ENCODE assay signal across 18 cellular contexts in genomic region chr18:24114924-24115549, GRCh38. TPM values are rescaled to one million over a fixed set of nuclear protein-coding genes. Genes with fewer than 3 reads are reported as not detected.
A peak's percentile ranks its signal among the peaks of the same experiment; 100 is the strongest.
DNase-seq lines count a peak whose midpoint lies in the region; ATAC-seq and TF ChIP-seq lines count a peak whose summit lies in the region.
"Had no signal": no experiment of that assay in that cellular context is flagged by ENCODE, and none has a peak within 500 bp of the region (broad histone marks: within the 10 kb centered on the region; RNA-seq: fewer than 3 reads in every experiment).

No MANE protein-coding gene starts in this region.

- H3K36me3 ChIP-seq in psoas muscle (ENCODE audit: insufficient read depth in 1 of 2, low read depth in 1 of 2) = no peaks in the 10 kb centered on the region
- H3K36me3 ChIP-seq: prostate gland had no signal

- intact Hi-C loops in activated T-helper 1 cell treated with anti-CD3 and anti-CD28 coated beads, Interleukin-12 subunit alpha, Interleukin-12 subunit beta, Interleukin-2, Interleukin-4 antibody, amounts not matched to agents 30 ng/mL and 10 ng/mL and 1 ng/mL, durations not matched to agents 14 hours and 24 hours and 36 hours (cut with micrococcal nuclease) = loop anchor here (1.0 to 5.0 kb wide), 2 partner anchors 197 to 598 kb away; no protein-coding TSS in a partner anchor
- intact Hi-C loops in psoas muscle (cut with DNase I) = no loop called here

- H3K27ac ChIP-seq in psoas muscle = no peak overlapping the region
- H3K27ac ChIP-seq: C4-2B, coronary artery, prostate gland had no signal

- no peak overlapping the region for H3K4me3 Mint-ChIP-seq in activated T-cell treated with anti-CD3 and anti-CD28 coated beads, Interleukin-2, amount 50 U/mL, for 4 hours
- H3K4me3 Mint-ChIP-seq in activated T-helper 1 cell treated with anti-CD3 and anti-CD28 coated beads, Interleukin-12 subunit alpha, Interleukin-12 subunit beta, Interleukin-2, Interleukin-4 antibody, amounts not matched to agents 30 ng/mL and 10 ng/mL and 1 ng/mL, durations not matched to agents 14 hours and 24 hours and 36 hours = no peak overlapping the region
- H3K4me3 Mint-ChIP-seq in immature natural killer cell = peak overlapping the region in 4 of 5 donors; percentile 7 to 12 (median 9)
- no peak overlapping the region for H3K4me3 Mint-ChIP-seq in stimulated activated naive CD8-positive, alpha-beta T cell treated with anti-CD3 and anti-CD28 coated beads, Interleukin-15, Interleukin-2, amounts not matched to agents 100 ng/mL and 50 ng/mL, for 24 hours
- H3K4me3 Mint-ChIP-seq: T-helper 1 cell treated with Interleukin-12 subunit alpha and Interleukin-12 subunit beta and Interleukin-4 antibody, amounts not matched to agents 30 μg/mL and 1 μg/mL, for 36 hours had no signal

- H3K27me3 ChIP-seq in psoas muscle (ENCODE audit: insufficient read depth in 3 of 3, low read length in 2 of 3) = no peaks in the 10 kb centered on the region

- no peaks in the 10 kb centered on the region for H3K4me1 ChIP-seq in psoas muscle
- H3K4me1 ChIP-seq: prostate gland had no signal

- no peaks in the 10 kb centered on the region for H3K9me3 Mint-ChIP-seq in activated T-cell treated with anti-CD3 and anti-CD28 coated beads, Interleukin-2, amount 50 U/mL, for 4 hours
- no peaks in the 10 kb centered on the region for H3K9me3 Mint-ChIP-seq in activated T-helper 1 cell treated with anti-CD3 and anti-CD28 coated beads, Interleukin-12 subunit alpha, Interleukin-12 subunit beta, Interleukin-2, Interleukin-4 antibody, amounts not matched to agents 30 ng/mL and 10 ng/mL and 1 ng/mL, durations not matched to agents 14 hours and 24 hours and 36 hours
- no peaks in the 10 kb centered on the region for H3K9me3 Mint-ChIP-seq in immature natural killer cell
- H3K9me3 Mint-ChIP-seq in stimulated activated naive CD8-positive, alpha-beta T cell treated with anti-CD3 and anti-CD28 coated beads, Interleukin-15, Interleukin-2, amounts not matched to agents 100 ng/mL and 50 ng/mL, for 24 hours = no peaks in the 10 kb centered on the region
- H3K9me3 Mint-ChIP-seq: T-helper 1 cell treated with Interleukin-12 subunit alpha and Interleukin-12 subunit beta and Interleukin-4 antibody, amounts not matched to agents 30 μg/mL and 1 μg/mL, for 36 hours had no signal

- peak overlapping the region; percentile 26 for H3K27ac Mint-ChIP-seq in activated T-helper 1 cell treated with anti-CD3 and anti-CD28 coated beads, Interleukin-12 subunit alpha, Interleukin-12 subunit beta, Interleukin-2, Interleukin-4 antibody, amounts not matched to agents 30 ng/mL and 10 ng/mL and 1 ng/mL, durations not matched to agents 14 hours and 24 hours and 36 hours
- peak overlapping the region; percentile 9 to 82 (median 66) for H3K27ac Mint-ChIP-seq in immature natural killer cell
- H3K27ac Mint-ChIP-seq in stimulated activated naive CD8-positive, alpha-beta T cell treated with anti-CD3 and anti-CD28 coated beads, Interleukin-15, Interleukin-2, amounts not matched to agents 100 ng/mL and 50 ng/mL, for 24 hours = peak overlapping the region; percentile 63
- H3K27ac Mint-ChIP-seq: T-helper 1 cell treated with Interleukin-12 subunit alpha and Interleukin-12 subunit beta and Interleukin-4 antibody, amounts not matched to agents 30 μg/mL and 1 μg/mL, for 36 hours had no signal

- peak; percentile 46 to 50 for ATAC-seq in activated T-cell treated with anti-CD3 and anti-CD28 coated beads, Interleukin-2, amount 50 U/mL, for 4 hours
- ATAC-seq in HG02623 (IDR thresholded peaks at IDR 0.05; ENCODE audit: unreplicated experiment) = no peak
- ATAC-seq in HG02588 (IDR thresholded peaks at IDR 0.05; ENCODE audit: unreplicated experiment) = no peak
- ATAC-seq in psoas muscle = no peak
- ATAC-seq: PC-3 had no signal

- H3K9me3 ChIP-seq in psoas muscle = no peaks in the 10 kb centered on the region
- H3K9me3 ChIP-seq: prostate gland had no signal

- no peak overlapping the region for H3K4me3 ChIP-seq in psoas muscle
- H3K4me3 ChIP-seq: coronary artery, prostate gland had no signal

- TF ChIP-seq CTCF in psoas muscle (IDR thresholded peaks at IDR 0.05) = no peak

- H3K27me3 Mint-ChIP-seq in activated T-cell treated with anti-CD3 and anti-CD28 coated beads, Interleukin-2, amount 50 U/mL, for 4 hours (ENCODE audit: low read depth) = no peaks in the 10 kb centered on the region
- H3K27me3 Mint-ChIP-seq in activated T-helper 1 cell treated with anti-CD3 and anti-CD28 coated beads, Interleukin-12 subunit alpha, Interleukin-12 subunit beta, Interleukin-2, Interleukin-4 antibody, amounts not matched to agents 30 ng/mL and 10 ng/mL and 1 ng/mL, durations not matched to agents 14 hours and 24 hours and 36 hours (ENCODE audit: insufficient read depth) = no peaks in the 10 kb centered on the region
- peaks cover 0 to 2% (median 0%) of the 10 kb centered on the region in 3 donors for H3K27me3 Mint-ChIP-seq in immature natural killer cell (ENCODE audit: low read depth in 3 of 3)
- no peaks in the 10 kb centered on the region for H3K27me3 Mint-ChIP-seq in stimulated activated naive CD8-positive, alpha-beta T cell treated with anti-CD3 and anti-CD28 coated beads, Interleukin-15, Interleukin-2, amounts not matched to agents 100 ng/mL and 50 ng/mL, for 24 hours

- DNase-seq in activated T-cell treated with anti-CD3 and anti-CD28 coated beads, Interleukin-2, amount 50 U/mL, for 4 hours = no peak
- DNase-seq in activated T-cell treated with anti-CD3 and anti-CD28 coated beads, Interleukin-2, amount 50 U/mL, for 1 hour = no peak
- DNase-seq in activated T-helper 1 cell treated with anti-CD3 and anti-CD28 coated beads, Interleukin-12 subunit alpha, Interleukin-12 subunit beta, Interleukin-2, Interleukin-4 antibody, amounts not matched to agents 30 ng/mL and 10 ng/mL and 1 ng/mL, durations not matched to agents 14 hours and 24 hours and 36 hours (ENCODE audit: low spot score) = no peak
- DNase-seq in immature natural killer cell = peak in 2 of 3 donors; percentile 5 to 14
- DNase-seq in psoas muscle = no peak
- DNase-seq: DND-41; hypothalamus; MM.1S; NCI-H1694; PC-3; stimulated activated CD4-positive, alpha-beta T cell treated with anti-CD3 and anti-CD28 coated beads, Interleukin-4, amount 100 ng/mL, for 4 hours had no signal

- peaks cover 29% of the 10 kb centered on the region for H3K36me3 Mint-ChIP-seq in activated T-cell treated with anti-CD3 and anti-CD28 coated beads, Interleukin-2, amount 50 U/mL, for 4 hours (ENCODE audit: insufficient read depth)
- peaks cover 23% of the 10 kb centered on the region for H3K36me3 Mint-ChIP-seq in activated T-helper 1 cell treated with anti-CD3 and anti-CD28 coated beads, Interleukin-12 subunit alpha, Interleukin-12 subunit beta, Interleukin-2, Interleukin-4 antibody, amounts not matched to agents 30 ng/mL and 10 ng/mL and 1 ng/mL, durations not matched to agents 14 hours and 24 hours and 36 hours (ENCODE audit: low read depth)
- H3K36me3 Mint-ChIP-seq in immature natural killer cell = peaks cover 7 to 34% (median 12%) of the 10 kb centered on the region in 3 donors
- peaks cover 29% of the 10 kb centered on the region for H3K36me3 Mint-ChIP-seq in stimulated activated naive CD8-positive, alpha-beta T cell treated with anti-CD3 and anti-CD28 coated beads, Interleukin-15, Interleukin-2, amounts not matched to agents 100 ng/mL and 50 ng/mL, for 24 hours (ENCODE audit: low read depth)

- WGBS in psoas muscle, 3 donors = 67 to 77% (median 70%) methylated on average over 4 of the region's 4 CpGs

- H3K4me1 Mint-ChIP-seq in activated T-cell treated with anti-CD3 and anti-CD28 coated beads, Interleukin-2, amount 50 U/mL, for 4 hours (ENCODE audit: low read depth) = peaks cover 48% of the 10 kb centered on the region
- H3K4me1 Mint-ChIP-seq in activated T-helper 1 cell treated with anti-CD3 and anti-CD28 coated beads, Interleukin-12 subunit alpha, Interleukin-12 subunit beta, Interleukin-2, Interleukin-4 antibody, amounts not matched to agents 30 ng/mL and 10 ng/mL and 1 ng/mL, durations not matched to agents 14 hours and 24 hours and 36 hours (ENCODE audit: low read depth) = peaks cover 31% of the 10 kb centered on the region
- peaks cover 34 to 54% of the 10 kb centered on the region in 2 donors for H3K4me1 Mint-ChIP-seq in immature natural killer cell
- H3K4me1 Mint-ChIP-seq in stimulated activated naive CD8-positive, alpha-beta T cell treated with anti-CD3 and anti-CD28 coated beads, Interleukin-15, Interleukin-2, amounts not matched to agents 100 ng/mL and 50 ng/mL, for 24 hours (ENCODE audit: low read depth) = peaks cover 35% of the 10 kb centered on the region

RNA-seq across cellular contexts. Expression of gene CABYR, which starts 23.8 kb away (rescaled TPM):
- total RNA-seq in activated T-cell treated with anti-CD3 and anti-CD28 coated beads, Interleukin-2, amount 50 U/mL, for 4 hours = under 1 TPM in 2 of 3 donors, not detected in 1; 0.37 to 0.98 TPM
- total RNA-seq in activated T-helper 1 cell treated with anti-CD3 and anti-CD28 coated beads, Interleukin-12 subunit alpha, Interleukin-12 subunit beta, Interleukin-2, Interleukin-4 antibody, amounts not matched to agents 30 ng/mL and 10 ng/mL and 1 ng/mL, durations not matched to agents 14 hours and 24 hours and 36 hours = 0.49 and 1.1 TPM in 2 replicates
- polyA plus RNA-seq in immature natural killer cell (not detected), psoas muscle (under 1 TPM in 2 of 3 donors, not detected in 1; 0.04 to 0.21 TPM)
- 1 to 10 TPM in 1 of 4 donors, not detected in 3; 1.2 TPM for total RNA-seq in psoas muscle

Comparison
In these comparisons a context has a peak if more than half of its experiments do, and no peak if none do; other contexts are left out.
1. ATAC-seq: peak in activated T-cell treated with anti-CD3 and anti-CD28 coated beads, Interleukin-2, amount 50 U/mL, for 4 hours (2 of 2); none in HG02623 (single experiment), HG02588 (single experiment) and psoas muscle (0 of 4).
2. DNase-seq: peak in immature natural killer cell (2 of 3); none in activated T-cell treated with anti-CD3 and anti-CD28 coated beads, Interleukin-2, amount 50 U/mL, for 4 hours (single experiment), activated T-cell treated with anti-CD3 and anti-CD28 coated beads, Interleukin-2, amount 50 U/mL, for 1 hour (single experiment), activated T-helper 1 cell treated with anti-CD3 and anti-CD28 coated beads, Interleukin-12 subunit alpha, Interleukin-12 subunit beta, Interleukin-2, Interleukin-4 antibody, amounts not matched to agents 30 ng/mL and 10 ng/mL and 1 ng/mL, durations not matched to agents 14 hours and 24 hours and 36 hours (single experiment) and psoas muscle (0 of 2).
3. H3K4me3 Mint-ChIP-seq: peak in immature natural killer cell (4 of 5); none in activated T-cell treated with anti-CD3 and anti-CD28 coated beads, Interleukin-2, amount 50 U/mL, for 4 hours (single experiment), activated T-helper 1 cell treated with anti-CD3 and anti-CD28 coated beads, Interleukin-12 subunit alpha, Interleukin-12 subunit beta, Interleukin-2, Interleukin-4 antibody, amounts not matched to agents 30 ng/mL and 10 ng/mL and 1 ng/mL, durations not matched to agents 14 hours and 24 hours and 36 hours (single experiment) and stimulated activated naive CD8-positive, alpha-beta T cell treated with anti-CD3 and anti-CD28 coated beads, Interleukin-15, Interleukin-2, amounts not matched to agents 100 ng/mL and 50 ng/mL, for 24 hours (single experiment).
4. Peak in every context shown above with its lines, with median percentiles within 50 percentile points of each other: H3K27ac Mint-ChIP-seq.